29 cellular contexts compared by ENCODE assay signal in the genomic region with DNA sequence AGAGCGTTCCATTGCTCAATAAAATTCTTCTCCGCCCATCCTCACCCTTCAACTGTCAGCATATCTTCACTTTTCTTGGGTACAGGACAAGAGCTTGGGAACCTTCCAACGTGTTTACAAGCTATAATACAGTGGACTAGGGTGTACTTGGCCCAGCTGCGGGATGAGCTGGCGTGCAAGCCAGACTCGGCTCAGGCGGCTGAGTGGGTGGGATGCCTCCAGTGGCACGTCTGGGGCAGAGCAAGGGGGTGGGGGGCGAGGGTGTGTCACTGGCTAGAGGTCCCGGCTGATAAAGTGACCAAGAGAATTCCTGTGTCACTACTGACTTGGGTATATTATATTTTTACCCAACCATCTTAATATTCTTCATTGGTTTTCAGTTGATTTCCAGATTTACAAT.
"Had no signal": no experiment of that assay in that cellular context is flagged by ENCODE, and none has a peak within 500 bp of the region (broad histone marks: within the 10 kb centered on the region; RNA-seq: fewer than 3 reads in every experiment).

No MANE protein-coding gene starts in this region.

- H2AFZ ChIP-seq: parathyroid adenoma had no signal

- H3K9me3 ChIP-seq: esophagus squamous epithelium, heart right ventricle, mucosa of descending colon, neutrophil, psoas muscle, right lobe of liver, stomach, testis, tibial artery had no signal

- H3K4me1 ChIP-seq: heart right ventricle, parathyroid adenoma, psoas muscle, right lobe of liver, stomach, testis, tibial artery had no signal

- DNase-seq: cerebellar nuclear complex; cortex of kidney; effector memory CD8-positive, alpha-beta T cell; esophagus squamous epithelium; foreskin melanocyte; glutamatergic neuron; heart right ventricle; hippocampal formation; immature natural killer cell; islet precursor cell; kidney glomerular epithelial cell; mesenchymal stem cell; mucosa of descending colon; naive B cell; psoas muscle; right lobe of liver; stimulated activated CD4-positive, alpha-beta T cell treated with anti-CD3 and anti-CD28 coated beads, Interleukin-12 subunit alpha, Interleukin-12 subunit beta, amount 100 ng/mL, for 4 hours; stimulated activated CD4-positive, alpha-beta T cell treated with anti-CD3 and anti-CD28 coated beads, Interleukin-1b, Interleukin-23, amount 100 ng/mL, for 48 hours; stimulated activated CD4-positive, alpha-beta T cell treated with anti-CD3 and anti-CD28 coated beads, Interleukin-4, amount 100 ng/mL, for 1 hour; stimulated activated naive CD4-positive, alpha-beta T cell treated with Interleukin-2 at 50 U/mL for 16 hours; stomach; testis; tibial artery had no signal

- H3K4me2 ChIP-seq: smooth muscle cell had no signal

- H3K27ac ChIP-seq: esophagus squamous epithelium, heart right ventricle, neutrophil, parathyroid adenoma, psoas muscle, right lobe of liver, stomach, testis, tibial artery had no signal

- H3K79me2 ChIP-seq: parathyroid adenoma had no signal

- H3K36me3 ChIP-seq: esophagus squamous epithelium, heart right ventricle, neutrophil, right lobe of liver, stomach, tibial artery had no signal

- H3K4me3 ChIP-seq: esophagus squamous epithelium, heart right ventricle, mucosa of descending colon, psoas muscle, right lobe of liver, smooth muscle cell, stomach, testis, tibial artery had no signal

- H3K27me3 ChIP-seq: esophagus squamous epithelium, neutrophil, right lobe of liver, stomach, testis, tibial artery had no signal

- ATAC-seq: effector memory CD8-positive, alpha-beta T cell; heart right ventricle; left lobe of liver; mucosa of descending colon; natural killer cell treated with Interleukin-12 subunit alpha and Interleukin-12 subunit beta and Interleukin-15 and Interleukin-18, amount 100 ng/mL, for 72 hours; psoas muscle; right lobe of liver; stimulated activated effector memory CD8-positive, alpha-beta T cell treated with anti-CD3 and anti-CD28 coated beads, Interleukin-12 subunit alpha, Interleukin-12 subunit beta, amount 100 ng/mL, for 72 hours had no signal
